ENCODE assay signal across 15 cellular contexts in the genomic region with DNA sequence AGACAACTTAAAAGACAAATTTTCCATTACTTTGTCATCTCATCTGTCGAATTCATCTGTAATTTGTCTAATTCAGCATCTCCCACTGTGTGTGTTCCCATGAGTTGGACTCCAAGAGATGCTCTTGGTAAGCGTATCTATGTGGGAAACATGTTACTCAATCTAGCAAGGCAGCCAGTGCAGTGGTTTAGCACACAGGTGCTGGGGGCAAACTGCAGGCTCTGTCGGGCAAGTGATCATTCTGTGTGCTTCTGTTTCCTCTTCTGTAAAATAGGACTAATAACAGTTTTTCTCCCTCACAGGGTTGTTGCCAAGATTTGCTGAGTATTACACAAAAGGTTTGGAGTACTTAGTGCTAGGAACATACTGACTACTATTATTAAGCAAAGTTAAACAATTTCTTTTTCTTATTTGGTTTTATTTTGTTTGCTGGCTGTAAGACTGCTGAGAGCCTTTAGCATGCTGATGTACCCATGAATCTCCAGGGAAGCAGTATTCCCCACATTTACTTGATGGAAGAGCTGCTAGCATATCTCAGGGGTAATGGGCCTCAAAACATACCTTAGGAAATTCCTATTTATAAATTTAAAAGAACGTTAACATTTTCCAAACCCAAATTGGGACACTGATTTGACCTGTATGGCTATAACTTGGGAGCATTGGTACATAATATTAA. TPM values are rescaled to one million over a fixed set of nuclear protein-coding genes. Genes with fewer than 3 reads are reported as not detected.
DNase-seq lines count a peak whose midpoint lies in the region; ATAC-seq and TF ChIP-seq lines count a peak whose summit lies in the region.
"Had no signal": no experiment of that assay in that cellular context is flagged by ENCODE, and none has a peak within 500 bp of the region (broad histone marks: within the 10 kb centered on the region; RNA-seq: fewer than 3 reads in every experiment).

No MANE protein-coding gene starts in this region.

- H3K4me3 ChIP-seq in BLaER1 treated with 17β-estradiol and CSF1 and Interleukin-3, amounts not matched to agents 10 nM and 100 nM = no peak overlapping the region
- H3K4me3 ChIP-seq in HUES48 (ENCODE audit: low read depth, low read length) (no peak overlapping the region), trophoblast cell (ENCODE audit: low read depth, low read length) (no peak overlapping the region), osteoblast (ENCODE audit: insufficient read depth, low read length) (no peak overlapping the region)

- H4K8ac ChIP-seq in trophoblast cell (ENCODE audit: low read depth, low read length) = no peak overlapping the region

- peak overlapping the region; percentile 95 for H3K27ac Mint-ChIP-seq in activated B cell treated with CpG ODN at 0.5 μM for 24 hours
- H3K27ac Mint-ChIP-seq: T-helper 2 cell treated with Interferon-gamma antibody and Interleukin-4, amounts not matched to agents 5 μg/mL and 100 μg/mL, for 36 hours had no signal

- no peak overlapping the region for H3K9ac ChIP-seq in BLaER1 treated with 17β-estradiol and CSF1 and Interleukin-3, amounts not matched to agents 10 nM and 100 nM
- H3K9ac ChIP-seq in HUES48 (ENCODE audit: low read depth, low read length) = no peak overlapping the region
- no peak overlapping the region for H3K9ac ChIP-seq in trophoblast cell (ENCODE audit: low read length)

- peaks cover 28% of the 10 kb centered on the region for H3K36me3 Mint-ChIP-seq in activated B cell treated with CpG ODN at 0.5 μM for 24 hours (ENCODE audit: low read depth)

- no peak overlapping the region for H3K23ac ChIP-seq in trophoblast cell (ENCODE audit: low read length)

- intact Hi-C loops in activated B cell treated with CpG ODN at 0.5 μM for 24 hours (cut with micrococcal nuclease) = loop anchor here (1.0 to 10.0 kb wide), 8 partner anchors 10 to 1317 kb away; a partner anchor contains a TSS

- no peaks in the 10 kb centered on the region for H3K27me3 ChIP-seq in BLaER1 treated with 17β-estradiol and CSF1 and Interleukin-3, amounts not matched to agents 10 nM and 100 nM
- H3K27me3 ChIP-seq in HUES48 (ENCODE audit: control insufficient read depth, insufficient read depth, low read length) = no peaks in the 10 kb centered on the region
- no peaks in the 10 kb centered on the region for H3K27me3 ChIP-seq in trophoblast cell (ENCODE audit: insufficient read depth, low read length)
- H3K27me3 ChIP-seq in osteoblast (ENCODE audit: insufficient read depth, low read length) = peaks cover 46% of the 10 kb centered on the region
- H3K27me3 ChIP-seq: left lung had no signal

- H3K79me1 ChIP-seq in trophoblast cell (ENCODE audit: low read length) = no peaks in the 10 kb centered on the region

- H3K14ac ChIP-seq in trophoblast cell (ENCODE audit: low read length) = no peak overlapping the region

- H2BK12ac ChIP-seq in trophoblast cell (ENCODE audit: low read length) = no peak overlapping the region

- H3K9me3 ChIP-seq in BLaER1 treated with 17β-estradiol and CSF1 and Interleukin-3, amounts not matched to agents 10 nM and 100 nM (replicated peaks in 1 of 11) = no peaks in the 10 kb centered on the region
- H3K9me3 ChIP-seq in HUES48 (ENCODE audit: control insufficient read depth, insufficient read depth, low read length) = no peaks in the 10 kb centered on the region
- H3K9me3 ChIP-seq in trophoblast cell (ENCODE audit: insufficient read depth, low read depth, low read length) = no peaks in the 10 kb centered on the region
- no peaks in the 10 kb centered on the region for H3K9me3 ChIP-seq in osteoblast (ENCODE audit: low read depth, low read length)
- H3K9me3 ChIP-seq: left lung had no signal

- H3K4ac ChIP-seq in trophoblast cell (ENCODE audit: low read depth, low read length) = no peak overlapping the region

- H3K9me3 Mint-ChIP-seq in activated B cell treated with CpG ODN at 0.5 μM for 24 hours = peaks cover 8% of the 10 kb centered on the region
- H3K9me3 Mint-ChIP-seq: T-helper 2 cell treated with Interferon-gamma antibody and Interleukin-4, amounts not matched to agents 5 μg/mL and 100 μg/mL, for 36 hours had no signal

- H2AFZ ChIP-seq in trophoblast cell (ENCODE audit: insufficient read depth, low read length, poor library complexity) (no peak overlapping the region), osteoblast (ENCODE audit: low read length) (no peak overlapping the region)

- POLR2A ChIA-PET in activated B cell treated with CpG ODN at 0.5 μM for 24 hours (lab: Charles Lee) = interaction anchor here (1.2 to 2.9 kb wide), 2 partner anchors 15 to 30 kb away, joined by 3 to 11 read pairs; no protein-coding TSS in a partner anchor

- H3K4me1 ChIP-seq in BLaER1 treated with 17β-estradiol and CSF1 and Interleukin-3, amounts not matched to agents 10 nM and 100 nM = peaks cover 13 to 67% (median 18%) of the 10 kb centered on the region in 10 experiments
- H3K4me1 ChIP-seq in HUES48 (ENCODE audit: control insufficient read depth, insufficient read depth, low read length) (peaks cover 19% of the 10 kb centered on the region), trophoblast cell (ENCODE audit: control insufficient read depth in 1 of 2, insufficient read depth in 2 of 2, low read length in 2 of 2) (no peaks in the 10 kb centered on the region), osteoblast (ENCODE audit: insufficient read depth, low read length) (no peaks in the 10 kb centered on the region)

- H4K91ac ChIP-seq in trophoblast cell (ENCODE audit: low read depth, low read length) = no peak overlapping the region

- no peaks in the 10 kb centered on the region for H3K27me3 Mint-ChIP-seq in activated B cell treated with CpG ODN at 0.5 μM for 24 hours

- peak; percentile 61 for ATAC-seq in GM21423 (IDR thresholded peaks at IDR 0.05; ENCODE audit: unreplicated experiment)
- ATAC-seq in activated B cell treated with CpG ODN at 0.5 μM for 24 hours (ENCODE audit: low read depth) = peak; percentile 57
- ATAC-seq in GM21447 (IDR thresholded peaks at IDR 0.05; ENCODE audit: unreplicated experiment) = no peak

- no peak overlapping the region for H2BK5ac ChIP-seq in trophoblast cell (ENCODE audit: low read depth, low read length, poor library complexity)

- CTCF ChIA-PET in activated B cell treated with CpG ODN at 0.5 μM for 24 hours (lab: Charles Lee) = interaction anchor here (0.6 to 1.0 kb wide), 5 partner anchors 9 to 711 kb away, joined by 3 to 6 read pairs (median 4); no protein-coding TSS in a partner anchor

- TF ChIP-seq CTCF in activated B cell treated with CpG ODN at 0.5 μM for 24 hours (IDR thresholded peaks at IDR 0.05) = no peak
- TF ChIP-seq CTCF in osteoblast (IDR thresholded peaks at IDR 0.05; ENCODE audit: extremely low read depth, low read depth, low read length) = no peak

- H3K27ac ChIP-seq in BLaER1 treated with 17β-estradiol and CSF1 and Interleukin-3, amounts not matched to agents 10 nM and 100 nM = peak overlapping the region in 9 of 11 experiments; percentile 24 to 74 (median 51); a peak in 16 of 22 replicates
- H3K27ac ChIP-seq in HUES48 (ENCODE audit: low read depth, low read length) (peak overlapping the region; percentile 8), trophoblast cell (ENCODE audit: low read depth, low read length) (no peak overlapping the region), osteoblast (ENCODE audit: low read depth, low read length) (no peak overlapping the region)

- no peak overlapping the region for H2BK120ac ChIP-seq in trophoblast cell (ENCODE audit: insufficient read depth, low read length, poor library complexity)

- WGBS in trophoblast cell (ENCODE audit: extremely low coverage, insufficient coverage, insufficient read length) = no CpG with 5 or more reads among the region's 4 CpGs

- H3K18ac ChIP-seq in trophoblast cell (ENCODE audit: low read length) = no peak overlapping the region

- DNase-seq in activated B cell treated with CpG ODN at 0.5 μM for 24 hours = no peak
- DNase-seq in T-helper 2 cell = no peak
- DNase-seq in trophoblast cell = no peak
- DNase-seq in osteoblast (ENCODE audit: insufficient read length, low spot score, missing footprints) = no peak
- DNase-seq: activated naive CD4-positive, alpha-beta T cell treated with anti-CD3 and anti-CD28 coated beads, Interleukin-2, amount 50 U/mL, for 16 hours; glutamatergic neuron; IMR-90; left lung; NCI-H2081 had no signal

- H3K4me2 ChIP-seq in BLaER1 treated with 17β-estradiol and CSF1 and Interleukin-3, amounts not matched to agents 10 nM and 100 nM = peak overlapping the region; percentile 34 to 80 (median 55)
- H3K4me2 ChIP-seq in trophoblast cell (ENCODE audit: low read length) (no peak overlapping the region), osteoblast (ENCODE audit: insufficient read depth, low read length) (no peak overlapping the region)

- H3K4me1 Mint-ChIP-seq in activated B cell treated with CpG ODN at 0.5 μM for 24 hours = peaks cover 63% of the 10 kb centered on the region

- peak overlapping the region; percentile 42 for H3K4me3 Mint-ChIP-seq in activated B cell treated with CpG ODN at 0.5 μM for 24 hours
- H3K4me3 Mint-ChIP-seq: T-helper 2 cell treated with Interferon-gamma antibody and Interleukin-4, amounts not matched to agents 5 μg/mL and 100 μg/mL, for 36 hours had no signal

- H3K79me2 ChIP-seq in trophoblast cell (ENCODE audit: control insufficient read depth, insufficient read depth, low read length, poor library complexity) (no peaks in the 10 kb centered on the region), osteoblast (ENCODE audit: insufficient read depth, low read length) (no peaks in the 10 kb centered on the region)

- H4K20me1 ChIP-seq in BLaER1 treated with 17β-estradiol and CSF1 and Interleukin-3, amounts not matched to agents 10 nM and 100 nM = no peaks in the 10 kb centered on the region
- no peaks in the 10 kb centered on the region for H4K20me1 ChIP-seq in osteoblast (ENCODE audit: insufficient read depth, low read length)

- no peak overlapping the region for H4K12ac ChIP-seq in trophoblast cell (ENCODE audit: low read depth, low read length)

- H2AK5ac ChIP-seq in trophoblast cell (ENCODE audit: low read length) = no peak overlapping the region

- H3K36me3 ChIP-seq in BLaER1 treated with 17β-estradiol and CSF1 and Interleukin-3, amounts not matched to agents 10 nM and 100 nM = no peaks in the 10 kb centered on the region
- H3K36me3 ChIP-seq in HUES48 (ENCODE audit: control insufficient read depth, insufficient read depth, low read length) = no peaks in the 10 kb centered on the region
- no peaks in the 10 kb centered on the region for H3K36me3 ChIP-seq in trophoblast cell (ENCODE audit: control insufficient read depth in 1 of 2, insufficient read depth in 2 of 2, low read length in 2 of 2)
- no peaks in the 10 kb centered on the region for H3K36me3 ChIP-seq in osteoblast (ENCODE audit: insufficient read depth, low read length)
- H3K36me3 ChIP-seq: left lung had no signal

RNA-seq across cellular contexts. Expression of a gene that starts 0.7 kb away (rescaled TPM):
- 39.8 and 40.3 TPM in 2 replicates for total RNA-seq in activated B cell treated with CpG ODN at 0.5 μM for 24 hours
- polyA plus RNA-seq in trophoblast cell (2013) = not detected in 2 replicates
- not detected in 2 replicates for total RNA-seq in osteoblast
- total RNA-seq: G401, IMR-90 had no signal
- polyA plus RNA-seq: IMR-90 had no signal

RNA-seq across cellular contexts. Expression of a gene that starts 30.6 kb away (rescaled TPM):
- total RNA-seq in activated B cell treated with CpG ODN at 0.5 μM for 24 hours (10.4 and 10.9 TPM in 2 replicates), osteoblast (220 and 299 TPM in 2 replicates)
- 132 and 133 TPM in 2 replicates for polyA plus RNA-seq in trophoblast cell (2013)

Comparison
In these comparisons a context has a peak if more than half of its experiments do, and no peak if none do; other contexts are left out.
1. H3K27ac ChIP-seq: peak in BLaER1 treated with 17β-estradiol and CSF1 and Interleukin-3, amounts not matched to agents 10 nM and 100 nM (9 of 11) and HUES48 (single experiment); none in trophoblast cell (single experiment) and osteoblast (single experiment).
2. H3K4me2 ChIP-seq: peak in BLaER1 treated with 17β-estradiol and CSF1 and Interleukin-3, amounts not matched to agents 10 nM and 100 nM (11 of 11); none in trophoblast cell (single experiment) and osteoblast (single experiment).
3. RNA of a gene that starts 0.7 kb away (total RNA-seq): 39.8 to 40.3 TPM in activated B cell treated with CpG ODN at 0.5 μM for 24 hours; not detected in osteoblast; every median in the first group is over 10 times any median in the second.
4. RNA of a gene that starts 30.6 kb away (total RNA-seq): 220 to 299 TPM in osteoblast; 10.4 to 10.9 TPM in activated B cell treated with CpG ODN at 0.5 μM for 24 hours; every median in the first group is over 10 times any median in the second.